Comparison of ENCODE assay signal across 26 cellular contexts in genomic region chr1:213796525-213796924, GRCh38.
"Had no signal": no experiment of that assay in that cellular context is flagged by ENCODE, and none has a peak within 500 bp of the region (broad histone marks: within the 10 kb centered on the region; RNA-seq: fewer than 3 reads in every experiment).

No MANE protein-coding gene starts in this region.

- H3K4me3 ChIP-seq: coronary artery, dorsolateral prefrontal cortex had no signal

- ATAC-seq: activated CD4-positive, CD25-positive, alpha-beta regulatory T cell treated with anti-CD3 and anti-CD28 coated beads, Interleukin-2, amount 50 U/mL, for 24 hours; activated CD8-positive, alpha-beta T cell treated with anti-CD3 and anti-CD28 coated beads for 36 hours; activated T-cell treated with anti-CD3 and anti-CD28 coated beads, Interleukin-2, amount 50 U/mL, for 4 hours; activated T-helper 17 cell treated with anti-CD3 and anti-CD28 coated beads, Interleukin-2, amount 50 U/mL, for 72 hours; esophagus mucosa; T-helper 17 cell had no signal

- H3K36me3 ChIP-seq: brain microvascular endothelial cell, WERI-Rb-1 had no signal

- DNase-seq: activated B cell treated with CpG ODN at 0.5 μM for 24 hours; activated CD4-positive, alpha-beta T cell treated with anti-CD3 and anti-CD28 coated beads for 48 hours; activated CD4-positive, alpha-beta T cell treated with anti-CD3 and anti-CD28 coated beads, Interleukin-2, amount 50 U/mL, for 1 hour; activated CD4-positive, alpha-beta T cell treated with anti-CD3 and anti-CD28 coated beads, Interleukin-2, amount 50 U/mL, for 48 hours; activated CD8-positive, alpha-beta memory T cell treated with anti-CD3 and anti-CD28 coated beads for 24 hours; activated CD8-positive, alpha-beta T cell treated with anti-CD3 and anti-CD28 coated beads for 36 hours; activated effector memory CD4-positive, alpha-beta T cell treated with Interleukin-2 at 50 U/mL for 16 hours; activated gamma-delta T cell treated with Interleukin-2 at 50 U/mL for 16 hours; activated naive CD4-positive, alpha-beta T cell treated with anti-CD3 and anti-CD28 coated beads, Interleukin-2, amount 50 U/mL, for 16 hours; activated naive CD4-positive, alpha-beta T cell treated with Interleukin-2 at 50 U/mL for 16 hours; activated T-cell treated with anti-CD3 and anti-CD28 coated beads, Interleukin-2, amount 50 U/mL, for 4 hours; amniotic stem cell; anterior cingulate cortex; brain microvascular endothelial cell; dorsolateral prefrontal cortex; effector memory CD4-positive, alpha-beta T cell; endodermal cell; foreskin fibroblast; T-helper 1 cell; T-helper 17 cell; T1000; WERI-Rb-1 had no signal
